10 cellular contexts compared by ENCODE assay signal in the genomic region with DNA sequence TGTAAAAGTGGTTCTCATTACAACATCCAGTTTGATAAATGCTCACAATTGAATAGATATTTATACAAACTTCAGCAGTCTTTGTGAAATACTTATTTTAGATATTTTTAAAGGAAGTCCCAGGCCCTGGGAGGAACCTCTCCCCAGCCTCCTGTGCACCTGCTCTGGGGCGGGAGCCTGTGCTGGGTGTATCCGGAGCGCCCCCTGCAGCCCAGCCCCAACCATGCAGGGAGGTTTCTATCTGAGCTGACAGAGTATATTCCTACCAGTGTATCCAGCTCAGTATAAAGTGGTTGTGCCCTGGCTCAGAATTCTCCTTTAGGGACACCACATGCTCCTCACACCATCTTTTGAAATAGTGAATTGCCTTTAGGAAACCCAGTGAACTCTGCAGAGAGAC.
DNase-seq lines count a peak whose midpoint lies in the region; ATAC-seq, FAIRE-seq and TF ChIP-seq lines count a peak whose summit lies in the region.
"Had no signal": no experiment of that assay in that cellular context is flagged by ENCODE, and none has a peak within 500 bp of the region (broad histone marks: within the 10 kb centered on the region; RNA-seq: fewer than 3 reads in every experiment).

No MANE protein-coding gene starts in this region.

- H3K27me3 Mint-ChIP-seq in effector memory CD8-positive, alpha-beta T cell, result peaks cover 16 to 36% of the 10 kb centered on the region in 2 donors
- H3K27me3 Mint-ChIP-seq in activated T-helper 2 cell treated with anti-CD3 and anti-CD28 coated beads, Interferon-gamma antibody, Interleukin-2, Interleukin-4, amounts not matched to agents 10 μg/mL and 5 μg/mL and 100 μg/mL, durations not matched to agents 14 hours and 24 hours and 36 hours (ENCODE audit: low read depth), result peaks cover 15% of the 10 kb centered on the region

- H3K4me3 ChIP-seq in transverse colon, result no peak overlapping the region
- H3K4me3 ChIP-seq: testis had no signal

- DNase-seq in GM12892 (ENCODE audit: insufficient read length), result no peak
- peak; percentile 29 for DNase-seq in UCSD-AML1 (lab: John Stamatoyannopoulos, UW; ENCODE audit: unreplicated experiment)
- peak in 2 of 3 experiments; percentile 24 to 37 for DNase-seq in effector memory CD8-positive, alpha-beta T cell
- no peak for DNase-seq in activated T-helper 2 cell treated with anti-CD3 and anti-CD28 coated beads, Interferon-gamma antibody, Interleukin-2, Interleukin-4, amounts not matched to agents 10 μg/mL and 5 μg/mL and 100 μg/mL, durations not matched to agents 14 hours and 24 hours and 36 hours (ENCODE audit: low spot score)
- DNase-seq in transverse colon, result no peak
- DNase-seq: SW 1271, testis had no signal

- no peak overlapping the region for H3K4me3 Mint-ChIP-seq in effector memory CD8-positive, alpha-beta T cell
- H3K4me3 Mint-ChIP-seq in activated T-helper 2 cell treated with anti-CD3 and anti-CD28 coated beads, Interferon-gamma antibody, Interleukin-2, Interleukin-4, amounts not matched to agents 10 μg/mL and 5 μg/mL and 100 μg/mL, durations not matched to agents 14 hours and 24 hours and 36 hours (ENCODE audit: low read depth), result no peak overlapping the region

- H3K36me3 ChIP-seq in transverse colon, result no peaks in the 10 kb centered on the region

- 8% methylated on average over 3 of the region's 3 CpGs; no CpG with 5 or more reads in 1 of the 2 donors for WGBS in transverse colon (ENCODE audit: low coverage in 1 of 2), 2 donors

- no peak for TF ChIP-seq EP300 in transverse colon (IDR thresholded peaks at IDR 0.05; ENCODE audit: low read depth)

- no peaks in the 10 kb centered on the region for H3K9me3 ChIP-seq in transverse colon
- H3K9me3 ChIP-seq: testis had no signal

- H3K4me1 Mint-ChIP-seq in effector memory CD8-positive, alpha-beta T cell (ENCODE audit: low read depth in 2 of 2), result peaks cover 9 to 16% of the 10 kb centered on the region in 2 donors
- H3K4me1 Mint-ChIP-seq in activated T-helper 2 cell treated with anti-CD3 and anti-CD28 coated beads, Interferon-gamma antibody, Interleukin-2, Interleukin-4, amounts not matched to agents 10 μg/mL and 5 μg/mL and 100 μg/mL, durations not matched to agents 14 hours and 24 hours and 36 hours (ENCODE audit: low read depth), result peaks cover 15% of the 10 kb centered on the region

- H3K4me1 ChIP-seq in transverse colon, result no peaks in the 10 kb centered on the region
- H3K4me1 ChIP-seq: testis had no signal

- H3K27ac ChIP-seq in 22Rv1, result no peak overlapping the region
- no peak overlapping the region for H3K27ac ChIP-seq in transverse colon
- H3K27ac ChIP-seq: testis had no signal

- peak; percentile 62 for ATAC-seq in effector memory CD8-positive, alpha-beta T cell (replicated peaks)
- no peak for ATAC-seq in GM21737 (IDR thresholded peaks at IDR 0.05; ENCODE audit: unreplicated experiment)
- no peak for ATAC-seq in HG02763 (IDR thresholded peaks at IDR 0.05; ENCODE audit: unreplicated experiment)

- intact Hi-C loops in activated T-helper 2 cell treated with anti-CD3 and anti-CD28 coated beads, Interferon-gamma antibody, Interleukin-2, Interleukin-4, amounts not matched to agents 10 μg/mL and 5 μg/mL and 100 μg/mL, durations not matched to agents 14 hours and 24 hours and 36 hours (cut with micrococcal nuclease), result no loop called here
- intact Hi-C loops in transverse colon (cut with DNase I; ENCODE audit: low total_unique reads), result no loop called here

- peak; percentile 66 for TF ChIP-seq CTCF in 22Rv1 (IDR thresholded peaks at IDR 0.05)
- TF ChIP-seq CTCF in transverse colon (IDR thresholded peaks at IDR 0.05), result no peak

- no peaks in the 10 kb centered on the region for H3K9me3 Mint-ChIP-seq in effector memory CD8-positive, alpha-beta T cell
- H3K9me3 Mint-ChIP-seq in activated T-helper 2 cell treated with anti-CD3 and anti-CD28 coated beads, Interferon-gamma antibody, Interleukin-2, Interleukin-4, amounts not matched to agents 10 μg/mL and 5 μg/mL and 100 μg/mL, durations not matched to agents 14 hours and 24 hours and 36 hours, result no peaks in the 10 kb centered on the region

- H3K36me3 Mint-ChIP-seq in effector memory CD8-positive, alpha-beta T cell (ENCODE audit: insufficient read depth), result no peaks in the 10 kb centered on the region
- H3K36me3 Mint-ChIP-seq in activated T-helper 2 cell treated with anti-CD3 and anti-CD28 coated beads, Interferon-gamma antibody, Interleukin-2, Interleukin-4, amounts not matched to agents 10 μg/mL and 5 μg/mL and 100 μg/mL, durations not matched to agents 14 hours and 24 hours and 36 hours (ENCODE audit: low read depth), result no peaks in the 10 kb centered on the region

- in situ Hi-C loops in transverse colon (cut with MboI; ENCODE audit: low pct_ligation_motif_present in 1 of 4, low pct_unique_long_range_greater_than_20kb in 1 of 4, low sequenced_read_pairs in 3 of 4), result loop anchor here in 1 of 4 donors (10.0 kb wide), 1 partner anchor 53 kb away; no protein-coding TSS in a partner anchor

- H3K27ac Mint-ChIP-seq in effector memory CD8-positive, alpha-beta T cell, result no peak overlapping the region
- H3K27ac Mint-ChIP-seq in activated T-helper 2 cell treated with anti-CD3 and anti-CD28 coated beads, Interferon-gamma antibody, Interleukin-2, Interleukin-4, amounts not matched to agents 10 μg/mL and 5 μg/mL and 100 μg/mL, durations not matched to agents 14 hours and 24 hours and 36 hours, result no peak overlapping the region

- TF ChIP-seq POLR2A in GM12892 (IDR thresholded peaks at IDR 0.05; ENCODE audit: low read depth, low read length) (no peak), transverse colon (IDR thresholded peaks at IDR 0.05) (no peak)

- FAIRE-seq in GM12892 (lab: Jason Lieb, UNC), result peak; percentile 68

- peaks cover 3% of the 10 kb centered on the region for H3K27me3 ChIP-seq in transverse colon
- H3K27me3 ChIP-seq: testis had no signal

Comparison
In these comparisons a context has a peak if more than half of its experiments do, and no peak if none do; other contexts are left out.
1. DNase-seq: peak in UCSD-AML1 (single experiment) and effector memory CD8-positive, alpha-beta T cell (2 of 3); none in GM12892 (single experiment), activated T-helper 2 cell treated with anti-CD3 and anti-CD28 coated beads, Interferon-gamma antibody, Interleukin-2, Interleukin-4, amounts not matched to agents 10 μg/mL and 5 μg/mL and 100 μg/mL, durations not matched to agents 14 hours and 24 hours and 36 hours (single experiment) and transverse colon (single experiment).